ENCODE assay signal across 21 cellular contexts in the genomic region with DNA sequence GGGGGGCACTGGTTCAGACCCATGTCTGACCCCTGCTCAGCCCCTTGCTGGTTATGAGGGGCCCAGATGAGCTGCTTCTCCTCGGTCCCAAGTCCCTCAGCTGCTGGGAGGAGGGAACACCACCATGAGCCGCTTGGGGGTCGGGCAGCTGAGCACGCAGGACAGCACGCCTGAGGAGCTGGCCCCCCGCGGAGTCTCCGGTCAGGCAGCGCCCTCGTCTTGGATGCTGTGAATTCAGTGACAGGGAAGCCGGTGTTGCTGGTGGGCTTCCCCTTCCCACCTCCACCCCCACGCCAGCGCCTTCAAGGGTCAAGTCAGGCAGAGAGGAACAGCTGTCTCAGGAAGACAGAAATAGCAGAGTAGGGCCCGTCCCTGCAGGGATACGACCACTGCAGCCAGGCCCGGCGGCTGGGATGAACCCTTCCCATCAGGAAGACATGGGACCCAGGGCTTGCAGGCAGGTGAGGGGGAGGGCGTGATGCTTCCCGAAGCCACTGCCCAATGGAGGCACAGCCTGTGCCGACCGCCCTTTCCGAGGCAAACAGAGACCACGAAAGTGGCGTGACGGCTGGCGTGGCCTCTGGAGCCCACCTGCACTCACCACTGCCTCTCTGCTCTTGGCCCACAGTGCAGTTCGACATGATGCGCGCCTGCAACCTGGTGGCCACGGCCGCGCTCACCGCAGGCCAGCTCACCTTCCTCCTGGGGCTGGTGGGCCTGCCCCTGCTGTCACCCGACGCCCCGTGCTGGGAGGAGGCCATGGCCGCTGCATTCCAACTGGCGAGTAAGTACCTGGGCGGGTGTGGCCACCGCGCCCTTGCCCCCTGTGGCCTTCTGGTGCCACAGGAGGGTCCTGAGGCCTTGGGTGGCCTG. TPM values are rescaled to one million over a fixed set of nuclear protein-coding genes. Genes with fewer than 3 reads are reported as not detected.
DNase-seq lines count a peak whose midpoint lies in the region; ATAC-seq and TF ChIP-seq lines count a peak whose summit lies in the region.
"Had no signal": no experiment of that assay in that cellular context is flagged by ENCODE, and none has a peak within 500 bp of the region (broad histone marks: within the 10 kb centered on the region; RNA-seq: fewer than 3 reads in every experiment).

No MANE protein-coding gene starts in this region.

- no peak for TF ChIP-seq POLR2A in thyroid gland (IDR thresholded peaks at IDR 0.05)

- H3K4me1 ChIP-seq in thyroid gland, result peaks cover 3 to 43% of the 10 kb centered on the region in 2 donors

- no peaks in the 10 kb centered on the region for H3K27me3 Mint-ChIP-seq in activated naive CD4-positive, alpha-beta T cell treated with anti-CD3 and anti-CD28 coated beads for 36 hours (ENCODE audit: low read depth)
- no peaks in the 10 kb centered on the region for H3K27me3 Mint-ChIP-seq in activated CD8-positive, alpha-beta T cell treated with anti-CD3 and anti-CD28 coated beads for 36 hours
- H3K27me3 Mint-ChIP-seq: CD4-positive, alpha-beta memory T cell had no signal

- H3K4me1 Mint-ChIP-seq in activated naive CD4-positive, alpha-beta T cell treated with anti-CD3 and anti-CD28 coated beads for 36 hours (ENCODE audit: low read depth), result peaks cover 82% of the 10 kb centered on the region
- H3K4me1 Mint-ChIP-seq in activated CD8-positive, alpha-beta T cell treated with anti-CD3 and anti-CD28 coated beads for 36 hours (ENCODE audit: low read depth), result peaks cover 70% of the 10 kb centered on the region

- peaks cover 17% of the 10 kb centered on the region for H3K36me3 Mint-ChIP-seq in activated naive CD4-positive, alpha-beta T cell treated with anti-CD3 and anti-CD28 coated beads for 36 hours (ENCODE audit: low read depth)
- peaks cover 46% of the 10 kb centered on the region for H3K36me3 Mint-ChIP-seq in activated CD8-positive, alpha-beta T cell treated with anti-CD3 and anti-CD28 coated beads for 36 hours (ENCODE audit: low read depth)

- CTCF ChIA-PET in activated naive CD4-positive, alpha-beta T cell treated with anti-CD3 and anti-CD28 coated beads for 36 hours (lab: Charles Lee), result interaction anchor here (0.6 kb wide), 2 partner anchors 125 to 1003 kb away, joined by 3 read pairs; no protein-coding TSS in a partner anchor
- CTCF ChIA-PET in activated CD8-positive, alpha-beta T cell treated with anti-CD3 and anti-CD28 coated beads for 36 hours (lab: Charles Lee), result no interaction called here

- peak overlapping the region in 2 of 3 donors; percentile 3 to 56 for H3K27ac ChIP-seq in thyroid gland
- H3K27ac ChIP-seq: PC-9, prostate gland had no signal

- no peaks in the 10 kb centered on the region for H3K9me3 Mint-ChIP-seq in activated naive CD4-positive, alpha-beta T cell treated with anti-CD3 and anti-CD28 coated beads for 36 hours
- H3K9me3 Mint-ChIP-seq in activated CD8-positive, alpha-beta T cell treated with anti-CD3 and anti-CD28 coated beads for 36 hours, result no peaks in the 10 kb centered on the region
- H3K9me3 Mint-ChIP-seq: CD4-positive, alpha-beta memory T cell; mesothelial cell of epicardium had no signal

- no peak for TF ChIP-seq CTCF in activated CD8-positive, alpha-beta T cell treated with anti-CD3 and anti-CD28 coated beads for 36 hours (IDR thresholded peaks at IDR 0.05)
- no peak for TF ChIP-seq CTCF in thyroid gland (IDR thresholded peaks at IDR 0.05)

- POLR2A ChIA-PET in activated CD8-positive, alpha-beta T cell treated with anti-CD3 and anti-CD28 coated beads for 36 hours (lab: Charles Lee), result interaction anchor here (1.1 kb wide), 1 partner anchor 8 kb away, joined by 3 read pairs; the partner anchor contains the start of gene TMEM204

- WGBS in thyroid gland, 2 donors, result 85 to 93% methylated on average over 25 to 27 of the region's 41 CpGs

- H3K36me3 ChIP-seq in thyroid gland, result peaks cover 35 to 40% of the 10 kb centered on the region in 2 donors

- no peak overlapping the region for H3K4me3 ChIP-seq in thyroid gland (replicated peaks in 1 of 3)
- H3K4me3 ChIP-seq: adrenal gland, PC-9, prostate gland, spleen, testis had no signal

- H3K27ac Mint-ChIP-seq in activated naive CD4-positive, alpha-beta T cell treated with anti-CD3 and anti-CD28 coated beads for 36 hours, result peak overlapping the region; percentile 89
- peak overlapping the region; percentile 92 for H3K27ac Mint-ChIP-seq in activated CD8-positive, alpha-beta T cell treated with anti-CD3 and anti-CD28 coated beads for 36 hours
- H3K27ac Mint-ChIP-seq: mesothelial cell of epicardium had no signal

- no peak overlapping the region for H3K4me3 Mint-ChIP-seq in activated naive CD4-positive, alpha-beta T cell treated with anti-CD3 and anti-CD28 coated beads for 36 hours
- H3K4me3 Mint-ChIP-seq in activated CD8-positive, alpha-beta T cell treated with anti-CD3 and anti-CD28 coated beads for 36 hours, result no peak overlapping the region
- H3K4me3 Mint-ChIP-seq: mesothelial cell of epicardium had no signal

- no peaks in the 10 kb centered on the region for H3K9me3 ChIP-seq in thyroid gland
- H3K9me3 ChIP-seq: adrenal gland, prostate gland, SK-N-SH, spleen, testis had no signal

- intact Hi-C loops in activated naive CD4-positive, alpha-beta T cell treated with anti-CD3 and anti-CD28 coated beads for 36 hours (cut with micrococcal nuclease), result loop anchor here (2.0 kb wide), 3 partner anchors 49 to 233 kb away; partner anchors contain the start of genes CRAMP1, IFT140, TELO2 and UBE2I
- intact Hi-C loops in activated CD8-positive, alpha-beta T cell treated with anti-CD3 and anti-CD28 coated beads for 36 hours (cut with micrococcal nuclease), result loop anchor here (5.0 kb wide), 1 partner anchor 119 kb away; the partner anchor contains the start of gene UQCC4
- intact Hi-C loops in left ventricle myocardium superior (cut with micrococcal nuclease), result no loop called here
- intact Hi-C loops in thyroid gland (cut with DNase I), result no loop called here

- no peak for DNase-seq in activated naive CD4-positive, alpha-beta T cell treated with anti-CD3 and anti-CD28 coated beads for 36 hours
- no peak for DNase-seq in activated naive CD4-positive, alpha-beta T cell treated with anti-CD3 and anti-CD28 coated beads, Interleukin-2, amount 50 U/mL, for 16 hours
- DNase-seq in activated CD8-positive, alpha-beta T cell treated with anti-CD3 and anti-CD28 coated beads for 36 hours, result no peak
- DNase-seq in left ventricle myocardium superior, result peak; percentile 33
- no peak for DNase-seq in thyroid gland
- no peak for DNase-seq in HuH-7.5 (ENCODE audit: low spot score)
- DNase-seq: activated CD4-positive, CD25-positive, alpha-beta regulatory T cell treated with anti-CD3 and anti-CD28 coated beads, Interleukin-2, amount 50 U/mL, for 72 hours; adrenal gland; CD4-positive, alpha-beta memory T cell; DMS53; NCI-H146; SK-N-SH; spleen; testis had no signal

- no peak for ATAC-seq in activated CD8-positive, alpha-beta T cell treated with anti-CD3 and anti-CD28 coated beads for 36 hours
- ATAC-seq in left ventricle myocardium superior, result no peak
- ATAC-seq in HG03571 (IDR thresholded peaks at IDR 0.05; ENCODE audit: unreplicated experiment), result no peak
- ATAC-seq in GM21367 (IDR thresholded peaks at IDR 0.05; ENCODE audit: unreplicated experiment), result no peak

- H3K27me3 ChIP-seq in thyroid gland, result no peaks in the 10 kb centered on the region
- H3K27me3 ChIP-seq: adrenal gland, spleen, testis had no signal

RNA-seq across cellular contexts. Expression of gene TMEM204, which starts 8.1 kb away (rescaled TPM):
- total RNA-seq in activated naive CD4-positive, alpha-beta T cell treated with anti-CD3 and anti-CD28 coated beads for 36 hours, result 1 to 10 TPM; 7.7 to 8.2 TPM
- 10 to 100 TPM; 12.9 to 14.3 TPM for total RNA-seq in activated CD8-positive, alpha-beta T cell treated with anti-CD3 and anti-CD28 coated beads for 36 hours
- total RNA-seq in left ventricle myocardium superior, result 28.8 TPM
- total RNA-seq in thyroid gland, result 10 to 100 TPM; 38.5 to 85.3 (median 66.0) TPM
- total RNA-seq: PC-9 had no signal

RNA-seq across cellular contexts. Expression of gene TELO2, which starts 48.4 kb away (rescaled TPM):
- 10 to 100 TPM; 68.1 to 76.1 TPM for total RNA-seq in activated naive CD4-positive, alpha-beta T cell treated with anti-CD3 and anti-CD28 coated beads for 36 hours
- total RNA-seq in activated CD8-positive, alpha-beta T cell treated with anti-CD3 and anti-CD28 coated beads for 36 hours, result 10 to 100 TPM; 59.1 to 62.1 TPM
- total RNA-seq in left ventricle myocardium superior (21.6 TPM), thyroid gland (10 to 100 TPM; 12.5 to 19.4 (median 12.8) TPM)

RNA-seq across cellular contexts. Expression of gene PTX4, which starts 52.8 kb away (rescaled TPM):
- total RNA-seq in activated naive CD4-positive, alpha-beta T cell treated with anti-CD3 and anti-CD28 coated beads for 36 hours, result not detected
- total RNA-seq in activated CD8-positive, alpha-beta T cell treated with anti-CD3 and anti-CD28 coated beads for 36 hours, result not detected
- not detected for total RNA-seq in left ventricle myocardium superior
- total RNA-seq in thyroid gland, result not detected
- total RNA-seq: CD4-positive, alpha-beta memory T cell; fibroblast of lung; HT1080; mesothelial cell of epicardium had no signal

Comparison
In these comparisons a context has a peak if more than half of its experiments do, and no peak if none do; other contexts are left out.
1. intact Hi-C loops: an anchor here in activated naive CD4-positive, alpha-beta T cell treated with anti-CD3 and anti-CD28 coated beads for 36 hours (2.0 kb wide) and activated CD8-positive, alpha-beta T cell treated with anti-CD3 and anti-CD28 coated beads for 36 hours (5.0 kb wide); none called in left ventricle myocardium superior and thyroid gland.